1 cellular context compared by ENCODE assay signal in genomic region chr11:12361650-12362049, GRCh38.
TF ChIP-seq lines count a peak whose summit lies in the region.

No MANE protein-coding gene starts in this region.

TF ChIP-seq in GM23338, 12 proteins besides CTCF, POLR2A, EP300 and RAD21:
- TF ChIP-seq EZH2 (IDR thresholded peaks at IDR 0.05; ENCODE audit: low read depth, unreplicated experiment) (no peak), ZNF114 (CRISPR knock-in tag; IDR thresholded peaks at IDR 0.05) (no peak), ZNF331 (CRISPR knock-in tag; IDR thresholded peaks at IDR 0.05; ENCODE audit: low read depth) (no peak)
